ENCODE assay signal across 6 cellular contexts in the genomic region with DNA sequence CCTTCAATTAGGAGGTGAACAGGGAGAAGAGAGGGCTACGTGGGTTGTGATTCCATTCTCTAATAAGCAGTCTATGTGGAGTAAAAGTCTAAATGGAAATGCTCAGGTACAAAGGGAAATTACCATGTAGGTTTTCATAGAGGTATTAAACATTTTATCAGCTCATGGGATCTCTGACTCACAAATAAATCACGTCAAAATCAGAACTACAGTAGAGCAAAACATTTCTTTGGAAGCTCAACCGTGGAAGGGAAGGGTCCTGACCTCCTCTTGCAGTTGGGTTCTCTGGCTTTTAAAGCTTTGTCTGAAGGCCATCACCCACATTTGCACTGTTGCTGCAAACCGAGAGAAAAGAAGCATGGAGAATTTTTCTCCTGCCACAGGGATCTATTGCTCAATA. TPM values are rescaled to one million over a fixed set of nuclear protein-coding genes. Genes with fewer than 3 reads are reported as not detected.
"Had no signal": no experiment of that assay in that cellular context is flagged by ENCODE, and none has a peak within 500 bp of the region (broad histone marks: within the 10 kb centered on the region; RNA-seq: fewer than 3 reads in every experiment).

No MANE protein-coding gene starts in this region.

- H3K4me3 ChIP-seq: GM23338, K562 had no signal

- ATAC-seq: GM23338, K562 had no signal

- H2AFZ ChIP-seq: GM23338 had no signal

- H3K27ac ChIP-seq: HL-60 had no signal

- DNase-seq: H9, HCEC 1CT, IMR-90 had no signal

- H3K4me2 ChIP-seq: GM23338 had no signal

RNA-seq across cellular contexts. Expression of gene PGPEP1L, which starts 24.1 kb away (rescaled TPM):
- total RNA-seq: GM23338, H9, IMR-90 had no signal
- polyA plus RNA-seq: GM23338, IMR-90 had no signal
